Comparison of ENCODE assay signal across 9 cellular contexts in the genomic region with DNA sequence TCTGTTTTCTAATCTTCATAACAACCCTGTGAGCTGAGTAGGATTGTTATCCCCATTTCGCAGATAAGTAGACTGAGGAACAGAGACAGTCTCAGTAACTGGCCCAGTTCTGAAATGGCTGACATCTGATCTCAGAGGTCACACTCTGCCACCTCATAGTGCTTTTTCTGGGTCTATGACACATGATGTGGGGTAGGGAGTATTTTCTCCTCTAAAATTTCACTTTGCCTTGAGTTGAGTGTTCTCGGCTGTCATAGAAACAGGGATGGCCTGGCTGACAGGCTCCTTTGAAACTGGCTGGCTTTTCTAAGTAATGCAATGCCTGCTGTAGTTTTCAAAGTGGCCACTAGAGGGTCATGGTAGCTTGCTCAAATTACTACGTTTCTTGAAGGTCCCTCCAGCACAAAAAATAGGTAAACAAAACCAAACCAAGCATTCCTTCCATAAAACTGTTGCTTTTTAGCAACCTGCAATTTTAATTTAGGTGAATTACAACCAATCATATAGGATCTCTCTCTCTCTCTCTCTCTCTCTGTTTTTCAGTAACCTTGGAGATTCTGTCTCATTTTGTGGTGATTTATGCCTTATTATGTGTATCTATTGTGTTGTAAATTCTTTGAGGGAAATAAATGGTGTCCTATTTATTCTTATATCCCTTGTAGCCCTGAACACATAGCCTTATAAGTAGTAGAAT.
DNase-seq lines count a peak whose midpoint lies in the region; ATAC-seq and TF ChIP-seq lines count a peak whose summit lies in the region.
"Had no signal": no experiment of that assay in that cellular context is flagged by ENCODE, and none has a peak within 500 bp of the region (broad histone marks: within the 10 kb centered on the region; RNA-seq: fewer than 3 reads in every experiment).

No MANE protein-coding gene starts in this region.

- no peaks in the 10 kb centered on the region for H3K9me3 ChIP-seq in CD4-positive, alpha-beta memory T cell (ENCODE audit: control insufficient read depth in 1 of 2, low read length in 2 of 2)
- no peaks in the 10 kb centered on the region for H3K9me3 ChIP-seq in esophagus squamous epithelium

- no peak overlapping the region for H3K4me3 Mint-ChIP-seq in CD4-positive, alpha-beta memory T cell
- H3K4me3 Mint-ChIP-seq in nephron progenitor cell, result no peak overlapping the region
- H3K4me3 Mint-ChIP-seq: activated naive CD8-positive, alpha-beta T cell had no signal

- peak; percentile 79 to 95 (median 84) for TF ChIP-seq CTCF in esophagus squamous epithelium (IDR thresholded peaks at IDR 0.05)
- TF ChIP-seq CTCF in nephron progenitor cell (IDR thresholded peaks at IDR 0.05), result peak; percentile 98

- H3K27ac ChIP-seq in CD4-positive, alpha-beta memory T cell (ENCODE audit: low read depth, low read length), result no peak overlapping the region
- no peak overlapping the region for H3K27ac ChIP-seq in esophagus squamous epithelium

- H3K27ac Mint-ChIP-seq in CD4-positive, alpha-beta memory T cell, result no peak overlapping the region
- no peak overlapping the region for H3K27ac Mint-ChIP-seq in nephron progenitor cell
- H3K27ac Mint-ChIP-seq: activated naive CD8-positive, alpha-beta T cell had no signal

- H3K27me3 ChIP-seq in CD4-positive, alpha-beta memory T cell (ENCODE audit: insufficient read depth, low read length), result no peaks in the 10 kb centered on the region
- H3K27me3 ChIP-seq in esophagus squamous epithelium, result no peaks in the 10 kb centered on the region

- ATAC-seq in GM19328 (IDR thresholded peaks at IDR 0.05; ENCODE audit: unreplicated experiment) (peak; percentile 79), HG03457 (IDR thresholded peaks at IDR 0.05; ENCODE audit: unreplicated experiment) (peak; percentile 73)

- no peaks in the 10 kb centered on the region for H3K36me3 ChIP-seq in CD4-positive, alpha-beta memory T cell (ENCODE audit: insufficient read depth, low read length)
- H3K36me3 ChIP-seq in esophagus squamous epithelium, result no peaks in the 10 kb centered on the region

- H3K36me3 Mint-ChIP-seq in CD4-positive, alpha-beta memory T cell, result no peaks in the 10 kb centered on the region
- H3K36me3 Mint-ChIP-seq in nephron progenitor cell (ENCODE audit: low read depth), result no peaks in the 10 kb centered on the region

- POLR2A ChIA-PET in CD4-positive, alpha-beta memory T cell (lab: Charles Lee; ENCODE audit: partially characterized antibody), result no interaction called here

- WGBS in esophagus squamous epithelium, 2 donors, result 25 to 32% methylated on average over 3 of the region's 3 CpGs

- intact Hi-C loops in CD4-positive, alpha-beta memory T cell (cut with micrococcal nuclease), result loop anchor here (1.0 to 5.0 kb wide), 4 partner anchors 23 to 861 kb away; no protein-coding TSS in a partner anchor
- intact Hi-C loops in esophagus squamous epithelium (cut with DNase I), result no loop called here

- CTCF ChIA-PET in CD4-positive, alpha-beta memory T cell (lab: Charles Lee; ENCODE audit: partially characterized antibody), result interaction anchor here (1.1 to 4.8 kb wide), 10 partner anchors 8 to 555 kb away, joined by 3 to 70 read pairs (median 6); no protein-coding TSS in a partner anchor

- peak in 4 of 5 donors; percentile 17 to 36 (median 32) for DNase-seq in CD4-positive, alpha-beta memory T cell
- DNase-seq in NOMO-1 treated with DMSO at 0.1 percent for 48 hours (lab: John Stamatoyannopoulos, UW; ENCODE audit: unreplicated experiment) (peak; percentile 48), activated T-cell treated with anti-CD3 and anti-CD28 coated beads for 1 hour (ENCODE audit: low read depth) (peak; percentile 38), esophagus squamous epithelium (lab: John Stamatoyannopoulos, UW) (no peak), nephron progenitor cell (peak; percentile 77), superior temporal gyrus (ENCODE audit: extremely low spot score) (peak; percentile 94)

- H3K9me3 Mint-ChIP-seq in CD4-positive, alpha-beta memory T cell, result no peaks in the 10 kb centered on the region
- H3K9me3 Mint-ChIP-seq in nephron progenitor cell, result no peaks in the 10 kb centered on the region

- no peaks in the 10 kb centered on the region for H3K4me1 ChIP-seq in CD4-positive, alpha-beta memory T cell (ENCODE audit: insufficient read depth, low read length)
- no peaks in the 10 kb centered on the region for H3K4me1 ChIP-seq in esophagus squamous epithelium

- no peak overlapping the region for H3K4me3 ChIP-seq in CD4-positive, alpha-beta memory T cell (ENCODE audit: low read length in 2 of 2)
- H3K4me3 ChIP-seq in esophagus squamous epithelium, result no peak overlapping the region

- TF ChIP-seq POLR2A in esophagus squamous epithelium (IDR thresholded peaks at IDR 0.05), result no peak

- no peaks in the 10 kb centered on the region for H3K27me3 Mint-ChIP-seq in CD4-positive, alpha-beta memory T cell
- H3K27me3 Mint-ChIP-seq in nephron progenitor cell (ENCODE audit: low read depth, poor library complexity), result no peaks in the 10 kb centered on the region
- H3K27me3 Mint-ChIP-seq: activated naive CD8-positive, alpha-beta T cell had no signal

- peaks cover 0 to 5% (median under 1%) of the 10 kb centered on the region in 4 donors for H3K4me1 Mint-ChIP-seq in CD4-positive, alpha-beta memory T cell
- peaks cover 12% of the 10 kb centered on the region for H3K4me1 Mint-ChIP-seq in nephron progenitor cell
